In genomic region chr3:69389520-69390248, GRCh38 we compare ENCODE assay signal across 1 cellular context.
TF ChIP-seq lines count a peak whose summit lies in the region.

No MANE protein-coding gene starts in this region.

TF ChIP-seq in H1, 55 proteins besides CTCF, POLR2A, EP300 and RAD21:
- TF ChIP-seq RXRA (IDR thresholded peaks at IDR 0.05; ENCODE audit: insufficient read depth, low read depth, low read length) (no peak), TBP (IDR thresholded peaks at IDR 0.05; ENCODE audit: low read depth, low read length) (no peak), MAFK (IDR thresholded peaks at IDR 0.05; ENCODE audit: low read depth, low read length) (no peak), GTF2F1 (IDR thresholded peaks at IDR 0.05; ENCODE audit: borderline replicate concordance, low read depth, low read length) (no peak), CBX8 (IDR thresholded peaks at IDR 0.05; ENCODE audit: borderline replicate concordance, low read depth, low read length) (no peak), KDM4A (IDR thresholded peaks at IDR 0.05; ENCODE audit: low read depth, low read length, severe bottlenecking) (no peak), TEAD4 (IDR thresholded peaks at IDR 0.05; ENCODE audit: low read depth, low read length) (no peak), SP1 (IDR thresholded peaks at IDR 0.05; ENCODE audit: low read depth, low read length) (no peak), CBX5 (IDR thresholded peaks at IDR 0.05; ENCODE audit: low read depth, low read length) (no peak), ATF2 (IDR thresholded peaks at IDR 0.05; ENCODE audit: low read length) (no peak), RFX5 (IDR thresholded peaks at IDR 0.05; ENCODE audit: borderline replicate concordance, low read depth, low read length) (no peak), CTBP2 (IDR thresholded peaks at IDR 0.05; ENCODE audit: borderline replicate concordance, insufficient read depth, insufficient read length, low read length) (no peak), SRF (IDR thresholded peaks at IDR 0.05; ENCODE audit: low read depth, low read length) (no peak), TCF12 (IDR thresholded peaks at IDR 0.05; ENCODE audit: low read depth, low read length) (no peak), CHD7 (IDR thresholded peaks at IDR 0.05; ENCODE audit: insufficient replicate concordance, low read length) (no peak), SAP30 (IDR thresholded peaks at IDR 0.05; ENCODE audit: insufficient read depth, insufficient replicate concordance, low read length) (no peak), MAX (IDR thresholded peaks at IDR 0.05) (no peak), SIX5 (IDR thresholded peaks at IDR 0.05; ENCODE audit: low read depth, low read length) (no peak), SP4 (IDR thresholded peaks at IDR 0.05; ENCODE audit: low read length) (no peak), E2F6 (IDR thresholded peaks at IDR 0.05) (no peak)
